Comparison of ENCODE assay signal across 15 cellular contexts in genomic region chr6:85867595-85867994, GRCh38.
"Had no signal": no experiment of that assay in that cellular context is flagged by ENCODE, and none has a peak within 500 bp of the region (broad histone marks: within the 10 kb centered on the region; RNA-seq: fewer than 3 reads in every experiment).

No MANE protein-coding gene starts in this region.

- H3K36me3 ChIP-seq: neutrophil, right atrium auricular region had no signal

- H3K27me3 ChIP-seq: neutrophil, right atrium auricular region had no signal

- DNase-seq: cerebellar nuclear complex; dermis blood vessel endothelial cell; erythroblast; foreskin melanocyte; head of caudate nucleus; hypothalamus; kidney glomerular epithelial cell; mammary epithelial cell; naive thymus-derived CD4-positive, alpha-beta T cell; nephron progenitor cell; stimulated activated CD4-positive, alpha-beta T cell treated with anti-CD3 and anti-CD28 coated beads, Interleukin-4, amount 100 ng/mL, for 1 hour; stimulated activated CD8-positive, alpha-beta memory T cell treated with anti-CD3 and anti-CD28 coated beads, Interleukin-4, amount 100 ng/mL, for 48 hours; trophoblast cell had no signal

- H3K27ac ChIP-seq: neutrophil had no signal

- ATAC-seq: naive thymus-derived CD4-positive, alpha-beta T cell had no signal

- H3K9me3 ChIP-seq: neutrophil, right atrium auricular region had no signal

- H3K4me3 ChIP-seq: right atrium auricular region had no signal
